Comparison of ENCODE assay signal across 8 cellular contexts in genomic region chr17:57440522-57441269, GRCh38.
DNase-seq lines count a peak whose midpoint lies in the region; ATAC-seq and TF ChIP-seq lines count a peak whose summit lies in the region.

No MANE protein-coding gene starts in this region.

- H3K4me1 ChIP-seq in trophoblast cell (ENCODE audit: control insufficient read depth in 1 of 2, insufficient read depth in 2 of 2, low read length in 2 of 2) (peaks cover 51 to 59% of the 10 kb centered on the region in 2 experiments), thyroid gland (peaks cover 42 to 67% of the 10 kb centered on the region in 2 donors)

- H3K27ac ChIP-seq in trophoblast cell (ENCODE audit: low read depth, low read length): peak overlapping the region; percentile 82
- H3K27ac ChIP-seq in thyroid gland: peak overlapping the region in 2 of 3 donors; percentile 26 to 47

- no peaks in the 10 kb centered on the region for H3K27me3 ChIP-seq in trophoblast cell (ENCODE audit: insufficient read depth, low read length)
- H3K27me3 ChIP-seq in thyroid gland: no peaks in the 10 kb centered on the region

- peaks cover 76% of the 10 kb centered on the region for H3K4me1 Mint-ChIP-seq in activated naive CD8-positive, alpha-beta T cell (ENCODE audit: low read depth)

- H3K9ac ChIP-seq in trophoblast cell (ENCODE audit: low read length): no peak overlapping the region

- H3K79me2 ChIP-seq in trophoblast cell (ENCODE audit: control insufficient read depth, insufficient read depth, low read length, poor library complexity): peaks cover 16% of the 10 kb centered on the region

- no peak overlapping the region for H4K12ac ChIP-seq in trophoblast cell (ENCODE audit: low read depth, low read length)

- no peaks in the 10 kb centered on the region for H3K36me3 ChIP-seq in trophoblast cell (ENCODE audit: control insufficient read depth in 1 of 2, insufficient read depth in 2 of 2, low read length in 2 of 2)
- no peaks in the 10 kb centered on the region for H3K36me3 ChIP-seq in thyroid gland

- H3K27me3 Mint-ChIP-seq in activated naive CD8-positive, alpha-beta T cell: no peaks in the 10 kb centered on the region

- peaks cover 11% of the 10 kb centered on the region for H3K36me3 Mint-ChIP-seq in activated naive CD8-positive, alpha-beta T cell

- TF ChIP-seq POLR2A in thyroid gland (IDR thresholded peaks at IDR 0.05): no peak

- DNase-seq in GM12864 (ENCODE audit: low read depth) (no peak), HPDE6-E6E7 (ENCODE audit: extremely low spot score) (peak; percentile 80), SK-MEL-5 (ENCODE audit: low read depth, low spot score) (peak; percentile 96), globus pallidus (ENCODE audit: low spot score) (peak; percentile 87), trophoblast cell (peak; percentile 84 to 85), thyroid gland (peak; percentile 58 to 62)

- H3K18ac ChIP-seq in trophoblast cell (ENCODE audit: low read length): peak overlapping the region; percentile 85

- H3K27ac Mint-ChIP-seq in activated naive CD8-positive, alpha-beta T cell: peak overlapping the region; percentile 95

- peak overlapping the region; percentile 79 for H2BK5ac ChIP-seq in trophoblast cell (ENCODE audit: low read depth, low read length, poor library complexity)

- H4K91ac ChIP-seq in trophoblast cell (ENCODE audit: low read depth, low read length): peak overlapping the region; percentile 92

- peak overlapping the region; percentile 68 for H2BK12ac ChIP-seq in trophoblast cell (ENCODE audit: low read length)

- H3K23ac ChIP-seq in trophoblast cell (ENCODE audit: low read length): no peak overlapping the region

- H3K79me1 ChIP-seq in trophoblast cell (ENCODE audit: low read length): peaks cover 57% of the 10 kb centered on the region

- in situ Hi-C loops in SK-MEL-5 (cut with HindIII; ENCODE audit: low pct_unique_long_range_greater_than_20kb, low sequenced_read_pairs): no loop called here

- H3K4me3 ChIP-seq in GM12864 (ENCODE audit: low read depth, low read length): no peak overlapping the region
- H3K4me3 ChIP-seq in trophoblast cell (ENCODE audit: low read depth, low read length): no peak overlapping the region
- H3K4me3 ChIP-seq in thyroid gland (replicated peaks in 1 of 3): no peak overlapping the region

- H4K8ac ChIP-seq in trophoblast cell (ENCODE audit: low read depth, low read length): peak overlapping the region; percentile 71

- peak overlapping the region; percentile 56 for H2AK5ac ChIP-seq in trophoblast cell (ENCODE audit: low read length)

- H3K4me3 Mint-ChIP-seq in activated naive CD8-positive, alpha-beta T cell: peak overlapping the region; percentile 77

- no peaks in the 10 kb centered on the region for H3K9me3 Mint-ChIP-seq in activated naive CD8-positive, alpha-beta T cell (ENCODE audit: low read depth)

- TF ChIP-seq CTCF in GM12864 (IDR thresholded peaks at IDR 0.05; ENCODE audit: low read depth, low read length, missing control alignments) (peak; percentile 36), thyroid gland (IDR thresholded peaks at IDR 0.05) (peak in 2 of 6 experiments; percentile 2 to 27)

- H3K4me2 ChIP-seq in trophoblast cell (ENCODE audit: low read length): no peak overlapping the region

- H3K9me3 ChIP-seq in trophoblast cell (ENCODE audit: insufficient read depth, low read depth, low read length) (no peaks in the 10 kb centered on the region), thyroid gland (no peaks in the 10 kb centered on the region)

- no peak for ATAC-seq in GM21381 (IDR thresholded peaks at IDR 0.05; ENCODE audit: unreplicated experiment)

- H3K4ac ChIP-seq in trophoblast cell (ENCODE audit: low read depth, low read length): peak overlapping the region; percentile 29

- H2BK120ac ChIP-seq in trophoblast cell (ENCODE audit: insufficient read depth, low read length, poor library complexity): peak overlapping the region; percentile 90

- WGBS in trophoblast cell (ENCODE audit: extremely low coverage, insufficient coverage, insufficient read length): no CpG with 5 or more reads among the region's 15 CpGs
- WGBS in thyroid gland, 2 donors: 33 to 35% methylated on average over 13 to 14 of the region's 15 CpGs

- H3K14ac ChIP-seq in trophoblast cell (ENCODE audit: low read length): peak overlapping the region; percentile 53

- intact Hi-C loops in thyroid gland (cut with DNase I): no loop called here

- H2AFZ ChIP-seq in trophoblast cell (ENCODE audit: insufficient read depth, low read length, poor library complexity): peak overlapping the region; percentile 0
